Comparison of ENCODE assay signal across 8 cellular contexts in genomic region chr12:98504368-98504617, GRCh38. TPM values are rescaled to one million over a fixed set of nuclear protein-coding genes. Genes with fewer than 3 reads are reported as not detected.
DNase-seq lines count a peak whose midpoint lies in the region; ATAC-seq, FAIRE-seq and TF ChIP-seq lines count a peak whose summit lies in the region.

No MANE protein-coding gene starts in this region.

- POLR2A ChIA-PET in IMR-90 (lab: Charles Lee; ENCODE audit: unreplicated experiment): no interaction called here

- no peak overlapping the region for H3K14ac ChIP-seq in IMR-90 (replicated peaks; ENCODE audit: low read depth, low read length)

- H3K27me3 ChIP-seq in IMR-90 (ENCODE audit: control insufficient read depth, insufficient read depth, low read length): no peaks in the 10 kb centered on the region
- no peaks in the 10 kb centered on the region for H3K27me3 ChIP-seq in neuron (ENCODE audit: insufficient read depth, low read length)

- dilution Hi-C loops in IMR-90 (cut with HindIII; ENCODE audit: low sequenced_read_pairs, unreplicated experiment): no loop called here

- no peak overlapping the region for H4K5ac ChIP-seq in IMR-90 (ENCODE audit: low read depth, low read length)

- no peak overlapping the region for H3K4ac ChIP-seq in IMR-90 (ENCODE audit: low read depth, low read length)

- H3K36me3 ChIP-seq in IMR-90 (ENCODE audit: control insufficient read depth, insufficient read depth, low read length): no peaks in the 10 kb centered on the region
- H3K36me3 ChIP-seq in neuron (ENCODE audit: insufficient read depth, low read length): no peaks in the 10 kb centered on the region

- H3K4me1 ChIP-seq in IMR-90 (ENCODE audit: control insufficient read depth, insufficient read depth, low read length) (no peaks in the 10 kb centered on the region), neuron (ENCODE audit: insufficient read depth, low read length) (no peaks in the 10 kb centered on the region)

- no peak overlapping the region for H3K9ac ChIP-seq in IMR-90 (ENCODE audit: low read depth, low read length)

- peak overlapping the region; percentile 36; the same call in 1 of the 2 replicates for H3K4me2 ChIP-seq in IMR-90 (ENCODE audit: low read depth, low read length)

- H3K18ac ChIP-seq in IMR-90 (ENCODE audit: low read depth, low read length): no peak overlapping the region

- no peak for TF ChIP-seq POLR2A in IMR-90 (IDR thresholded peaks at IDR 0.05; ENCODE audit: low read depth, low read length)

- WGBS in IMR-90 (ENCODE audit: extremely low coverage in 2 of 2, insufficient read length in 1 of 2), 2 experiments: no CpG with 5 or more reads among the region's 3 CpGs

- peak; percentile 2; the same call in 1 of the 2 replicates for ATAC-seq in IMR-90 (ENCODE audit: low read depth)

- no peaks in the 10 kb centered on the region for H3K79me1 ChIP-seq in IMR-90 (ENCODE audit: low read depth in 1 of 2, low read length in 2 of 2)

- in situ Hi-C loops in IMR-90 (cut with MboI; ENCODE audit: low sequenced_read_pairs): no loop called here

- no peak overlapping the region for H2BK20ac ChIP-seq in IMR-90 (ENCODE audit: low read depth, low read length)

- peak overlapping the region; percentile 100 for H3K27ac Mint-ChIP-seq in activated naive CD4-positive, alpha-beta T cell treated with anti-CD3 and anti-CD28 coated beads, Interleukin-2, amount 10 ng/mL, durations not matched to agents 7 days and 5 days

- H2BK5ac ChIP-seq in IMR-90 (ENCODE audit: low read depth, low read length, poor library complexity, severe bottlenecking): no peak overlapping the region

- no peak overlapping the region for H4K91ac ChIP-seq in IMR-90 (ENCODE audit: insufficient read depth, low read depth, low read length)

- no peaks in the 10 kb centered on the region; the same call in 1 of the 2 replicates for H3K9me1 ChIP-seq in IMR-90 (ENCODE audit: insufficient read depth, low read length)

- H3K4me3 ChIP-seq in IMR-90 (ENCODE audit: insufficient read depth, low read depth, low read length) (peak overlapping the region; percentile 72; the same call in 1 of the 2 replicates), choroid plexus epithelial cell (ENCODE audit: low read depth, low read length) (peak overlapping the region; percentile 88), neuron (ENCODE audit: low read length) (peak overlapping the region; percentile 76)

- intact Hi-C loops in IMR-90 (cut with micrococcal nuclease): loop anchor here (5.0 kb wide), 1 partner anchor 88 kb away; the partner anchor contains the start of gene SLC25A3

- H2BK120ac ChIP-seq in IMR-90 (ENCODE audit: low read depth, low read length): no peak overlapping the region

- H3K23ac ChIP-seq in IMR-90 (ENCODE audit: low read depth, low read length): no peak overlapping the region

- CTCF ChIA-PET in activated naive CD4-positive, alpha-beta T cell treated with anti-CD3 and anti-CD28 coated beads, Interleukin-2, amount 10 ng/mL, durations not matched to agents 7 days and 5 days (lab: Charles Lee): interaction anchor here (1.0 kb wide), 1 partner anchor 12 kb away, joined by 4 read pairs; the partner anchor contains the start of gene TMPO
- CTCF ChIA-PET in IMR-90 (lab: Yijun Ruan, JAX): no interaction called here

- H3K36me3 Mint-ChIP-seq in activated naive CD4-positive, alpha-beta T cell treated with anti-CD3 and anti-CD28 coated beads, Interleukin-2, amount 10 ng/mL, durations not matched to agents 7 days and 5 days: peaks cover 10% of the 10 kb centered on the region

- peak overlapping the region; percentile 91 for H3K4me3 Mint-ChIP-seq in activated naive CD4-positive, alpha-beta T cell treated with anti-CD3 and anti-CD28 coated beads, Interleukin-2, amount 10 ng/mL, durations not matched to agents 7 days and 5 days

- peaks cover 2% of the 10 kb centered on the region for H3K9me3 Mint-ChIP-seq in activated naive CD4-positive, alpha-beta T cell treated with anti-CD3 and anti-CD28 coated beads, Interleukin-2, amount 10 ng/mL, durations not matched to agents 7 days and 5 days

- H3K27me3 Mint-ChIP-seq in activated naive CD4-positive, alpha-beta T cell treated with anti-CD3 and anti-CD28 coated beads, Interleukin-2, amount 10 ng/mL, durations not matched to agents 7 days and 5 days: peaks cover 22% of the 10 kb centered on the region

- no peak overlapping the region for H2BK15ac ChIP-seq in IMR-90 (ENCODE audit: low read depth, low read length)

- no peak for FAIRE-seq in frontal cortex (lab: Jason Lieb, UNC)

- H4K20me1 ChIP-seq in IMR-90 (ENCODE audit: insufficient read depth, low read length): no peaks in the 10 kb centered on the region; the same call in 1 of the 2 replicates

- H2AK9ac ChIP-seq in IMR-90 (replicated peaks; ENCODE audit: low read depth, low read length, poor library complexity): no peak overlapping the region

- no peak for TF ChIP-seq RAD21 in IMR-90 (IDR thresholded peaks at IDR 0.05; ENCODE audit: low read length)

- no peak overlapping the region for H3K27ac ChIP-seq in IMR-90 (ENCODE audit: insufficient read depth, low read length)

- H3K4me1 Mint-ChIP-seq in activated naive CD4-positive, alpha-beta T cell treated with anti-CD3 and anti-CD28 coated beads, Interleukin-2, amount 10 ng/mL, durations not matched to agents 7 days and 5 days: peaks cover 28% of the 10 kb centered on the region

- H3K56ac ChIP-seq in IMR-90 (ENCODE audit: extremely low read depth, insufficient read depth, low read length): no peak overlapping the region

- BruUV-seq in IMR-90 (replicated peaks; lab: Mats Ljungman, UMichigan): no TSS peak

- TF ChIP-seq CTCF in IMR-90 (conservative IDR thresholded peaks at IDR 0.05; ENCODE audit: low read depth, low read length) (no peak), choroid plexus epithelial cell (conservative IDR thresholded peaks at IDR 0.05; ENCODE audit: low read depth, low read length) (no peak)

- H3K9me3 ChIP-seq in IMR-90 (ENCODE audit: control insufficient read depth, insufficient read depth, low read length) (no peaks in the 10 kb centered on the region), neuron (ENCODE audit: low read length) (no peaks in the 10 kb centered on the region)

- peak overlapping the region in 1 of 2 experiments; percentile 61; a peak in 1 of 4 replicates for H4K8ac ChIP-seq in IMR-90 (ENCODE audit: low read depth in 2 of 2, low read length in 2 of 2)

- no peak for DNase-seq in activated naive CD4-positive, alpha-beta T cell treated with anti-CD3 and anti-CD28 coated beads, Interleukin-2, amount 10 ng/mL, durations not matched to agents 7 days and 5 days
- DNase-seq in activated naive CD4-positive, alpha-beta T cell treated with Interleukin-2 at 50 U/mL for 16 hours: no peak
- DNase-seq in IMR-90: no peak
- no peak for DNase-seq in choroid plexus epithelial cell (ENCODE audit: low read depth)
- DNase-seq in frontal cortex (ENCODE audit: low spot score in 2 of 2): no peak
- DNase-seq in activated CD4-positive, alpha-beta T cell treated with anti-CD3 and anti-CD28 coated beads for 4 hours: no peak
- no peak for DNase-seq in epidermal melanocyte (ENCODE audit: insufficient read length, low spot score)

- H2AFZ ChIP-seq in IMR-90 (replicated peaks; ENCODE audit: low read length, poor library complexity) (no peak overlapping the region), neuron (ENCODE audit: low read depth, low read length) (peak overlapping the region; percentile 99)

- H2AK5ac ChIP-seq in IMR-90 (ENCODE audit: low read depth, low read length): no peak overlapping the region

TF ChIP-seq in IMR-90, 13 proteins besides CTCF, POLR2A, EP300 and RAD21:
- no peak for TF ChIP-seq MAFK (IDR thresholded peaks at IDR 0.05; ENCODE audit: low read depth, low read length)
- no peak for TF ChIP-seq MXI1 (IDR thresholded peaks at IDR 0.05; ENCODE audit: borderline replicate concordance, low read depth, low read length)
- TF ChIP-seq SMC3 (IDR thresholded peaks at IDR 0.05; ENCODE audit: low read depth, low read length): no peak
- TF ChIP-seq RCOR1 (IDR thresholded peaks at IDR 0.05; ENCODE audit: insufficient replicate concordance, low read length): no peak
- TF ChIP-seq NFE2L2 (IDR thresholded peaks at IDR 0.05; ENCODE audit: low read depth, low read length): no peak
- no peak for TF ChIP-seq ELK1 (IDR thresholded peaks at IDR 0.05; ENCODE audit: borderline replicate concordance, low read depth, low read length)
- TF ChIP-seq BHLHE40 (IDR thresholded peaks at IDR 0.05; ENCODE audit: low read depth, low read length): no peak
- TF ChIP-seq MAZ (IDR thresholded peaks at IDR 0.05; ENCODE audit: borderline replicate concordance, low read depth, low read length): no peak
- TF ChIP-seq CHD1 (IDR thresholded peaks at IDR 0.05; ENCODE audit: low read depth, low read length): no peak
- TF ChIP-seq RFX5 (IDR thresholded peaks at IDR 0.05; ENCODE audit: low read depth, low read length): no peak
- no peak for TF ChIP-seq FOS (IDR thresholded peaks at IDR 0.05; ENCODE audit: low read depth, low read length)
- TF ChIP-seq, protein P1, sequence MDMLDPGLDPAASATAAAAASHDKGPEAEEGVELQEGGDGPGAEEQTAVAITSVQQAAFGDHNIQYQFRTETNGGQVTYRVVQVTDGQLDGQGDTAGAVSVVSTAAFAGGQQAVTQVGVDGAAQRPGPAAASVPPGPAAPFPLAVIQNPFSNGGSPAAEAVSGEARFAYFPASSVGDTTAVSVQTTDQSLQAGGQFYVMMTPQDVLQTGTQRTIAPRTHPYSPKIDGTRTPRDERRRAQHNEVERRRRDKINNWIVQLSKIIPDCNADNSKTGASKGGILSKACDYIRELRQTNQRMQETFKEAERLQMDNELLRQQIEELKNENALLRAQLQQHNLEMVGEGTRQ (IDR thresholded peaks at IDR 0.05; ENCODE audit: low read depth, low read length): no peak
- TF ChIP-seq CEBPB (IDR thresholded peaks at IDR 0.05; ENCODE audit: low read depth, low read length): no peak

RNA-seq across cellular contexts. Expression of gene TMPO, which starts 11.1 kb away (rescaled TPM):
- 62.0 and 102 TPM in 2 replicates for total RNA-seq in IMR-90 (2012; rRNA removed)
- 27.5 and 30.0 TPM in 2 replicates for polyA plus RNA-seq in IMR-90 (2012; rRNA removed)
- polyA plus RNA-seq in IMR-90 (2012; cell fraction: cytosol; rRNA removed): 9.5 and 14.4 TPM in 2 replicates
- 8.7 and 17.1 TPM in 2 replicates for polyA plus RNA-seq in IMR-90 (2012; cell fraction: nucleus; rRNA removed; ENCODE audit: low replicate concordance)
- 146 TPM for total RNA-seq in frontal cortex
